In the genomic region with DNA sequence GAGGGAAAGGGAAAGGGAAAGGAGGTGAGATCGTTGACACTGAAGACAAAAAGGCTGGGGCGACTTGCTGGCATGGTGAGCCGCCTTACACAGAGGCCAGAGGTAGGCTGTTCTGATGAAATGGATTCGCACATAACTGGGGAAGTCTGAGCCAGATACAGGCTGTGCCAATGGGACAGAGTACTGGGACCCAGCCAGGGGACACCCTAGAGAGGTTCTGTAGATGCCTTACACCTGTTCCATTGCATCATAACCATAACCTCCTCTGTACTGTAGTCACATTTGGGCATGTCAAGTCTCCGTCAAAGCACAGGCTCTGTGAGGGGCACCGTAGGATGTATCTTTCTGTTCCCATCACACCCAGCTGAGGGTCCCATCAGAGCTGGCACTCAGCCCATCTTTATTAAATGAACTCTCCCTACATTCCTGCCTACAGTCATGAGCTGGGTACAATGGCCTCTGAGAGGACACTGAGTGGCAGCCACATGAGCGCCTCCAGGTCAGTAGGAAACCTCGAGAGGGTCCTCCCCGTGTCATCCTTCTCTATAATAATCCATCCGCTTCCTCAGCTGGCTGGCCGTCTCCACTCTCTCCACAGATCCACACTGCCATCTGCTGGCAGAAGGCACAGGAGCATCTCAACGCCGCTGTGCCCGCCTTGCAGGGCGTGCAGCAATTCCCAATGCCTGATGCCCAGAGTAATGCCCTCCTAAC, we compare ENCODE assay signal across 8 cellular contexts.
DNase-seq lines count a peak whose midpoint lies in the region; ATAC-seq and TF ChIP-seq lines count a peak whose summit lies in the region.

No MANE protein-coding gene starts in this region.

- ATAC-seq in HG02885 (IDR thresholded peaks at IDR 0.05; ENCODE audit: poor library complexity, unreplicated experiment), result peak; percentile 96

- TF ChIP-seq CTCF in VCaP (conservative IDR thresholded peaks at IDR 0.05), result peak; percentile 95

- in situ Hi-C loops in T47D (cut with HindIII; ENCODE audit: low pct_unique_long_range_greater_than_20kb, low sequenced_read_pairs), result no loop called here

- DNase-seq in NK-92 treated with Interleukin-12 subunit alpha and Interleukin-12 subunit beta, amount 100 ng/mL, for 24 hours (lab: John Stamatoyannopoulos, UW), result peak; percentile 27
- DNase-seq in NK-92 (lab: John Stamatoyannopoulos, UW; ENCODE audit: unreplicated experiment) (no peak), NCI-H2029 treated with DMSO at 0.1 percent for 48 hours (lab: John Stamatoyannopoulos, UW) (peak; percentile 1), T47D (ENCODE audit: low read depth in 1 of 2, low spot score in 1 of 2) (peak; percentile 34 to 78), islet precursor cell (peak; percentile 83)
- peak; percentile 6 to 58 for DNase-seq in stimulated activated CD4-positive, alpha-beta T cell treated with anti-CD3 and anti-CD28 coated beads, Interleukin-1b, Interleukin-23, amount 100 ng/mL, for 1 hour (ENCODE audit: low read depth in 2 of 2)

- no peak overlapping the region for H3K27ac ChIP-seq in VCaP
